In genomic region chr1:22976127-22976460, GRCh38 we compare ENCODE assay signal across 1 cellular context.
TF ChIP-seq lines count a peak whose summit lies in the region.

No MANE protein-coding gene starts in this region.

TF ChIP-seq in GM23338, 12 proteins besides CTCF, POLR2A, EP300 and RAD21 (continued from another document):
- TF ChIP-seq ZNF331 (CRISPR knock-in tag; IDR thresholded peaks at IDR 0.05; ENCODE audit: low read depth) (no peak), CREB1 (CRISPR knock-in tag; IDR thresholded peaks at IDR 0.05; ENCODE audit: low read depth) (no peak), NANOG (IDR thresholded peaks at IDR 0.05; ENCODE audit: borderline replicate concordance) (no peak), STAT1 (IDR thresholded peaks at IDR 0.05; ENCODE audit: unreplicated experiment) (no peak), EZH2phosphoT487 (IDR thresholded peaks at IDR 0.05; ENCODE audit: unreplicated experiment) (no peak)
- TF ChIP-seq, protein P1, sequence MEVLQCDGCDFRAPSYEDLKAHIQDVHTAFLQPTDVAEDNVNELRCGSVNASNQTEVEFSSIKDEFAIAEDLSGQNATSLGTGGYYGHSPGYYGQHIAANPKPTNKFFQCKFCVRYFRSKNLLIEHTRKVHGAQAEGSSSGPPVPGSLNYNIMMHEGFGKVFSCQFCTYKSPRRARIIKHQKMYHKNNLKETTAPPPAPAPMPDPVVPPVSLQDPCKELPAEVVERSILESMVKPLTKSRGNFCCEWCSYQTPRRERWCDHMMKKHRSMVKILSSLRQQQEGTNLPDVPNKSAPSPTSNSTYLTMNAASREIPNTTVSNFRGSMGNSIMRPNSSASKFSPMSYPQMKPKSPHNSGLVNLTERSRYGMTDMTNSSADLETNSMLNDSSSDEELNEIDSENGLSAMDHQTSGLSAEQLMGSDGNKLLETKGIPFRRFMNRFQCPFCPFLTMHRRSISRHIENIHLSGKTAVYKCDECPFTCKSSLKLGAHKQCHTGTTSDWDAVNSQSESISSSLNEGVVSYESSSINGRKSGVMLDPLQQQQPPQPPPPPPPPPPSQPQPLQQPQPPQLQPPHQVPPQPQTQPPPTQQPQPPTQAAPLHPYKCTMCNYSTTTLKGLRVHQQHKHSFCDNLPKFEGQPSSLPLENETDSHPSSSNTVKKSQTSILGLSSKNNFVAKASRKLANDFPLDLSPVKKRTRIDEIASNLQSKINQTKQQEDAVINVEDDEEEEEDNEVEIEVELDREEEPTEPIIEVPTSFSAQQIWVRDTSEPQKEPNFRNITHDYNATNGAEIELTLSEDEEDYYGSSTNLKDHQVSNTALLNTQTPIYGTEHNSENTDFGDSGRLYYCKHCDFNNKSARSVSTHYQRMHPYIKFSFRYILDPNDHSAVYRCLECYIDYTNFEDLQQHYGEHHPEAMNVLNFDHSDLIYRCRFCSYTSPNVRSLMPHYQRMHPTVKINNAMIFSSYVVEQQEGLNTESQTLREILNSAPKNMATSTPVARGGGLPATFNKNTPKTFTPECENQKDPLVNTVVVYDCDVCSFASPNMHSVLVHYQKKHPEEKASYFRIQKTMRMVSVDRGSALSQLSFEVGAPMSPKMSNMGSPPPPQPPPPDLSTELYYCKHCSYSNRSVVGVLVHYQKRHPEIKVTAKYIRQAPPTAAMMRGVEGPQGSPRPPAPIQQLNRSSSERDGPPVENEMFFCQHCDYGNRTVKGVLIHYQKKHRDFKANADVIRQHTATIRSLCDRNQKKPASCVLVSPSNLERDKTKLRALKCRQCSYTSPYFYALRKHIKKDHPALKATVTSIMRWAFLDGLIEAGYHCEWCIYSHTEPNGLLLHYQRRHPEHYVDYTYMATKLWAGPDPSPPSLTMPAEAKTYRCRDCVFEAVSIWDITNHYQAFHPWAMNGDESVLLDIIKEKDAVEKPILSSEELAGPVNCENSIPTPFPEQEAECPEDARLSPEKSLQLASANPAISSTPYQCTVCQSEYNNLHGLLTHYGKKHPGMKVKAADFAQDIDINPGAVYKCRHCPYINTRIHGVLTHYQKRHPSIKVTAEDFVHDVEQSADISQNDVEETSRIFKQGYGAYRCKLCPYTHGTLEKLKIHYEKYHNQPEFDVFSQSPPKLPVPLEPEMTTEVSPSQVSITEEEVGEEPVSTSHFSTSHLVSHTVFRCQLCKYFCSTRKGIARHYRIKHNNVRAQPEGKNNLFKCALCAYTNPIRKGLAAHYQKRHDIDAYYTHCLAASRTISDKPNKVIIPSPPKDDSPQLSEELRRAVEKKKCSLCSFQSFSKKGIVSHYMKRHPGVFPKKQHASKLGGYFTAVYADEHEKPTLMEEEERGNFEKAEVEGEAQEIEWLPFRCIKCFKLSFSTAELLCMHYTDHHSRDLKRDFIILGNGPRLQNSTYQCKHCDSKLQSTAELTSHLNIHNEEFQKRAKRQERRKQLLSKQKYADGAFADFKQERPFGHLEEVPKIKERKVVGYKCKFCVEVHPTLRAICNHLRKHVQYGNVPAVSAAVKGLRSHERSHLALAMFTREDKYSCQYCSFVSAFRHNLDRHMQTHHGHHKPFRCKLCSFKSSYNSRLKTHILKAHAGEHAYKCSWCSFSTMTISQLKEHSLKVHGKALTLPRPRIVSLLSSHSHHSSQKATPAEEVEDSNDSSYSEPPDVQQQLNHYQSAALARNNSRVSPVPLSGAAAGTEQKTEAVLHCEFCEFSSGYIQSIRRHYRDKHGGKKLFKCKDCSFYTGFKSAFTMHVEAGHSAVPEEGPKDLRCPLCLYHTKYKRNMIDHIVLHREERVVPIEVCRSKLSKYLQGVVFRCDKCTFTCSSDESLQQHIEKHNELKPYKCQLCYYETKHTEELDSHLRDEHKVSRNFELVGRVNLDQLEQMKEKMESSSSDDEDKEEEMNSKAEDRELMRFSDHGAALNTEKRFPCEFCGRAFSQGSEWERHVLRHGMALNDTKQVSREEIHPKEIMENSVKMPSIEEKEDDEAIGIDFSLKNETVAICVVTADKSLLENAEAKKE (CRISPR knock-in tag; IDR thresholded peaks at IDR 0.05): no peak
- TF ChIP-seq, protein P2, sequence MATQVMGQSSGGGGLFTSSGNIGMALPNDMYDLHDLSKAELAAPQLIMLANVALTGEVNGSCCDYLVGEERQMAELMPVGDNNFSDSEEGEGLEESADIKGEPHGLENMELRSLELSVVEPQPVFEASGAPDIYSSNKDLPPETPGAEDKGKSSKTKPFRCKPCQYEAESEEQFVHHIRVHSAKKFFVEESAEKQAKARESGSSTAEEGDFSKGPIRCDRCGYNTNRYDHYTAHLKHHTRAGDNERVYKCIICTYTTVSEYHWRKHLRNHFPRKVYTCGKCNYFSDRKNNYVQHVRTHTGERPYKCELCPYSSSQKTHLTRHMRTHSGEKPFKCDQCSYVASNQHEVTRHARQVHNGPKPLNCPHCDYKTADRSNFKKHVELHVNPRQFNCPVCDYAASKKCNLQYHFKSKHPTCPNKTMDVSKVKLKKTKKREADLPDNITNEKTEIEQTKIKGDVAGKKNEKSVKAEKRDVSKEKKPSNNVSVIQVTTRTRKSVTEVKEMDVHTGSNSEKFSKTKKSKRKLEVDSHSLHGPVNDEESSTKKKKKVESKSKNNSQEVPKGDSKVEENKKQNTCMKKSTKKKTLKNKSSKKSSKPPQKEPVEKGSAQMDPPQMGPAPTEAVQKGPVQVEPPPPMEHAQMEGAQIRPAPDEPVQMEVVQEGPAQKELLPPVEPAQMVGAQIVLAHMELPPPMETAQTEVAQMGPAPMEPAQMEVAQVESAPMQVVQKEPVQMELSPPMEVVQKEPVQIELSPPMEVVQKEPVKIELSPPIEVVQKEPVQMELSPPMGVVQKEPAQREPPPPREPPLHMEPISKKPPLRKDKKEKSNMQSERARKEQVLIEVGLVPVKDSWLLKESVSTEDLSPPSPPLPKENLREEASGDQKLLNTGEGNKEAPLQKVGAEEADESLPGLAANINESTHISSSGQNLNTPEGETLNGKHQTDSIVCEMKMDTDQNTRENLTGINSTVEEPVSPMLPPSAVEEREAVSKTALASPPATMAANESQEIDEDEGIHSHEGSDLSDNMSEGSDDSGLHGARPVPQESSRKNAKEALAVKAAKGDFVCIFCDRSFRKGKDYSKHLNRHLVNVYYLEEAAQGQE (IDR thresholded peaks at IDR 0.05; ENCODE audit: unreplicated experiment): no peak
